17 cellular contexts compared by ENCODE assay signal in the genomic region with DNA sequence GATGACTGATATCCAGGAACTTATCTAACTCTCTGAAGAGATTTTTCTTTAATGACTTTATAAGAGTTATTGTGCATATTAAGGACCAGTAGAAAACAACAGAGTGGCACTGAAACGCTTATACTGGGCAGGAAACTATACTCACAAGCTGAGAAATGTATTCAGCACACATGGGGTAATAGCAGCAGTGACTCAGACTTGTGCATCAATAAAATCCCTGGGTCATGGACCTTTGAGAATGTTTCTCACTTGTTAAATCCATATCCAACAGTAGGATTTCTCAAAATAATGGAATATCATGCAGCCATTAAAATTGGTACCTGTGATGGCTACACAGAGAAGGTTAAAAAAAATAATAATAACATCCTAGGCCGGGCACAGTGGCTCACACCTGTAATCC.
"Had no signal": no experiment of that assay in that cellular context is flagged by ENCODE, and none has a peak within 500 bp of the region (broad histone marks: within the 10 kb centered on the region; RNA-seq: fewer than 3 reads in every experiment).

No MANE protein-coding gene starts in this region.

- H3K4me3 ChIP-seq: ovary, sigmoid colon, stomach, testis, upper lobe of left lung had no signal

- H3K9me3 ChIP-seq: ovary, sigmoid colon, stomach, testis, upper lobe of left lung had no signal

- H3K27me3 ChIP-seq: ovary, sigmoid colon, stomach, testis, upper lobe of left lung had no signal

- H3K27ac ChIP-seq: ovary, sigmoid colon, stomach, testis, upper lobe of left lung had no signal

- H3K4me3 Mint-ChIP-seq: activated CD4-positive, alpha-beta T cell treated with anti-CD3 and anti-CD28 coated beads, Interleukin-2, amount 10 ng/mL, durations not matched to agents 24 days and 14 days; activated naive CD8-positive, alpha-beta T cell treated with anti-CD3 and anti-CD28 coated beads for 36 hours; brain; mesothelial cell of epicardium; neural crest cell had no signal

- H3K4me1 ChIP-seq: stomach, testis, upper lobe of left lung had no signal

- H3K9me3 Mint-ChIP-seq: activated CD4-positive, alpha-beta T cell treated with anti-CD3 and anti-CD28 coated beads, Interleukin-2, amount 10 ng/mL, durations not matched to agents 24 days and 14 days; activated naive CD8-positive, alpha-beta T cell treated with anti-CD3 and anti-CD28 coated beads for 36 hours; brain; mesothelial cell of epicardium; neural crest cell had no signal

- H3K36me3 ChIP-seq: ovary, sigmoid colon, stomach, upper lobe of left lung had no signal

- H3K27ac Mint-ChIP-seq: activated CD4-positive, alpha-beta T cell treated with anti-CD3 and anti-CD28 coated beads, Interleukin-2, amount 10 ng/mL, durations not matched to agents 24 days and 14 days; activated naive CD8-positive, alpha-beta T cell treated with anti-CD3 and anti-CD28 coated beads for 36 hours; brain; mesothelial cell of epicardium had no signal

- DNase-seq: activated CD4-positive, alpha-beta T cell treated with anti-CD3 and anti-CD28 coated beads, Interleukin-2, amount 10 ng/mL, durations not matched to agents 24 days and 14 days; activated CD4-positive, CD25-positive, alpha-beta regulatory T cell; activated CD8-positive, alpha-beta memory T cell treated with anti-CD3 and anti-CD28 coated beads, Interleukin-2, amount 50 U/mL, for 48 hours; activated gamma-delta T cell treated with Interleukin-2 at 50 U/mL for 16 hours; activated naive CD8-positive, alpha-beta T cell treated with anti-CD3 and anti-CD28 coated beads for 36 hours; cerebellar nuclear complex; foreskin melanocyte; ovary; sigmoid colon; stimulated activated CD4-positive, alpha-beta T cell treated with anti-CD3 and anti-CD28 coated beads, Interleukin-12 subunit alpha, Interleukin-12 subunit beta, amount 100 ng/mL, for 4 hours; stimulated activated CD4-positive, alpha-beta T cell treated with anti-CD3 and anti-CD28 coated beads, Interleukin-2, amount 100 ng/mL, for 24 hours; stomach; testis; upper lobe of left lung had no signal

- H3K27me3 Mint-ChIP-seq: activated CD4-positive, alpha-beta T cell treated with anti-CD3 and anti-CD28 coated beads, Interleukin-2, amount 10 ng/mL, durations not matched to agents 24 days and 14 days; activated naive CD8-positive, alpha-beta T cell treated with anti-CD3 and anti-CD28 coated beads for 36 hours; brain had no signal

- H3K4me1 Mint-ChIP-seq: activated CD4-positive, alpha-beta T cell treated with anti-CD3 and anti-CD28 coated beads, Interleukin-2, amount 10 ng/mL, durations not matched to agents 24 days and 14 days; activated naive CD8-positive, alpha-beta T cell treated with anti-CD3 and anti-CD28 coated beads for 36 hours; brain; neural crest cell had no signal

- H3K36me3 Mint-ChIP-seq: brain, mesothelial cell of epicardium had no signal
